ENCODE assay signal across 22 cellular contexts in genomic region chr5:71666321-71666720, GRCh38. TPM values are rescaled to one million over a fixed set of nuclear protein-coding genes. Genes with fewer than 3 reads are reported as not detected.
"Had no signal": no experiment of that assay in that cellular context is flagged by ENCODE, and none has a peak within 500 bp of the region (broad histone marks: within the 10 kb centered on the region; RNA-seq: fewer than 3 reads in every experiment).

No MANE protein-coding gene starts in this region.

- DNase-seq: effector memory CD4-positive, alpha-beta T cell; heart right ventricle; hypothalamus; kidney glomerular epithelial cell; mammary epithelial cell; mucosa of descending colon; naive thymus-derived CD8-positive, alpha-beta T cell; nucleus accumbens; ovary; right cardiac atrium; small intestine; stimulated activated CD4-positive, alpha-beta T cell treated with anti-CD3 and anti-CD28 coated beads, Interleukin-12 subunit alpha, Interleukin-12 subunit beta, amount 100 ng/mL, for 4 hours; stimulated activated naive CD4-positive, alpha-beta T cell treated with Interleukin-2 at 50 U/mL for 16 hours; trophoblast cell had no signal

- H3K9me3 Mint-ChIP-seq: naive thymus-derived CD8-positive, alpha-beta T cell; neural crest cell had no signal

- H3K36me3 Mint-ChIP-seq: naive thymus-derived CD8-positive, alpha-beta T cell had no signal

- H3K4me3 Mint-ChIP-seq: naive thymus-derived CD8-positive, alpha-beta T cell; neural crest cell had no signal

- H3K27ac Mint-ChIP-seq: naive thymus-derived CD8-positive, alpha-beta T cell had no signal

- H3K4me1 Mint-ChIP-seq: naive thymus-derived CD8-positive, alpha-beta T cell; neural crest cell had no signal

- ATAC-seq: esophagus mucosa; heart right ventricle; left lobe of liver; mucosa of descending colon; naive thymus-derived CD8-positive, alpha-beta T cell; right cardiac atrium had no signal

RNA-seq across cellular contexts. Expression of gene CARTPT, which starts 52.8 kb away (rescaled TPM):
- total RNA-seq: esophagus mucosa; fibroblast of lung; glomerular endothelial cell; heart right ventricle; left lobe of liver; lower leg skin; mammary epithelial cell; mesenteric fat pad; naive thymus-derived CD8-positive, alpha-beta T cell; neural crest cell; posterior vena cava had no signal
